ENCODE assay signal across 8 cellular contexts in genomic region chr16:81778861-81779539, GRCh38. TPM values are rescaled to one million over a fixed set of nuclear protein-coding genes. Genes with fewer than 3 reads are reported as not detected.
DNase-seq lines count a peak whose midpoint lies in the region; ATAC-seq, FAIRE-seq and TF ChIP-seq lines count a peak whose summit lies in the region.

Gene PLCG2 (plus strand): TSS chr16:81779291. CDS start chr16:81785990, 6,699 bp downstream.

- DNase-seq in GM12891 (ENCODE audit: insufficient read length, low spot score): peak; percentile 82
- DNase-seq in HAP-1 (ENCODE audit: low spot score in 2 of 2): peak; percentile 56 to 86
- DNase-seq in MG63: peak; percentile 51
- DNase-seq in activated B cell treated with CpG ODN at 0.5 μM for 24 hours: peak; percentile 92
- DNase-seq in central memory CD8-positive, alpha-beta T cell (ENCODE audit: low spot score in 2 of 2): peak; percentile 59 to 70
- DNase-seq in left lung: peak; percentile 87 to 98
- peak; percentile 37 to 62 for DNase-seq in stimulated activated CD4-positive, alpha-beta T cell treated with anti-CD3 and anti-CD28 coated beads, Interleukin-4, amount 100 ng/mL, for 4 hours
- DNase-seq in inferior parietal cortex (ENCODE audit: extremely low spot score): no peak

- POLR2A ChIA-PET in activated B cell treated with CpG ODN at 0.5 μM for 24 hours (lab: Charles Lee): interaction anchor here (0.6 to 5.7 kb wide), 31 partner anchors 8 to 96 kb away, joined by 3 to 88 read pairs (median 6); no protein-coding TSS in a partner anchor

- H3K9me3 ChIP-seq in HAP-1: no peaks in the 10 kb centered on the region
- 0 out of 2 replicates have a peak, but pooled peaks cover 2% of the 10 kb centered on the region for H3K9me3 ChIP-seq in MG63
- H3K9me3 ChIP-seq in left lung: no peaks in the 10 kb centered on the region

- H3K27me3 Mint-ChIP-seq in activated B cell treated with CpG ODN at 0.5 μM for 24 hours: no peaks in the 10 kb centered on the region
- H3K27me3 Mint-ChIP-seq in central memory CD8-positive, alpha-beta T cell: no peaks in the 10 kb centered on the region

- peak; percentile 83 for ATAC-seq in activated B cell treated with CpG ODN at 0.5 μM for 24 hours (ENCODE audit: low read depth)
- ATAC-seq in central memory CD8-positive, alpha-beta T cell (replicated peaks; ENCODE audit: extremely low read depth, poor library complexity, severe bottlenecking): peak; percentile 94
- peak; percentile 99 for ATAC-seq in left lung

- H3K27me3 ChIP-seq in HAP-1 (ENCODE audit: low read depth) (no peaks in the 10 kb centered on the region), MG63 (peaks cover 10% of the 10 kb centered on the region), left lung (peaks cover 0 to 13% of the 10 kb centered on the region in 2 donors)

- CTCF ChIA-PET in activated B cell treated with CpG ODN at 0.5 μM for 24 hours (lab: Charles Lee): interaction anchor here (1.1 to 3.1 kb wide), 7 partner anchors 16 to 95 kb away, joined by 3 to 11 read pairs (median 4); no protein-coding TSS in a partner anchor

- H3K36me3 Mint-ChIP-seq in activated B cell treated with CpG ODN at 0.5 μM for 24 hours (ENCODE audit: low read depth): peaks cover 31% of the 10 kb centered on the region
- H3K36me3 Mint-ChIP-seq in central memory CD8-positive, alpha-beta T cell (ENCODE audit: insufficient read depth): peaks cover 3% of the 10 kb centered on the region

- in situ Hi-C loops in HAP-1 (cut with MboI; ENCODE audit: low sequenced_read_pairs): no loop called here

- peak within 1 kb of the TSS; percentile 44 to 87 for H3K27ac ChIP-seq in left lung

- H3K27ac Mint-ChIP-seq in activated B cell treated with CpG ODN at 0.5 μM for 24 hours: peak within 1 kb of the TSS; percentile 91
- H3K27ac Mint-ChIP-seq in central memory CD8-positive, alpha-beta T cell (ENCODE audit: low read depth): peak within 1 kb of the TSS; percentile 83

- peak within 1 kb of the TSS; percentile 97 for H3K4me3 Mint-ChIP-seq in activated B cell treated with CpG ODN at 0.5 μM for 24 hours
- H3K4me3 Mint-ChIP-seq in central memory CD8-positive, alpha-beta T cell: peak within 1 kb of the TSS; percentile 88

- FAIRE-seq in GM12891 (lab: Jason Lieb, UNC): peak; percentile 92

- H3K4me1 ChIP-seq in HAP-1: no peaks in the 10 kb centered on the region; the same call in 1 of the 2 replicates
- peaks cover 0 to 30% of the 10 kb centered on the region in 2 donors for H3K4me1 ChIP-seq in left lung

- H3K9me3 Mint-ChIP-seq in activated B cell treated with CpG ODN at 0.5 μM for 24 hours: no peaks in the 10 kb centered on the region
- H3K9me3 Mint-ChIP-seq in central memory CD8-positive, alpha-beta T cell: no peaks in the 10 kb centered on the region

- TF ChIP-seq POLR2A in GM12891 (IDR thresholded peaks at IDR 0.05; ENCODE audit: low read depth, low read length): peak; percentile 59; the same call in 1 of the 2 replicates

- H3K36me3 ChIP-seq in HAP-1 (replicated peaks) (no peaks in the 10 kb centered on the region), MG63 (no peaks in the 10 kb centered on the region), left lung (no peaks in the 10 kb centered on the region)

- intact Hi-C loops in activated B cell treated with CpG ODN at 0.5 μM for 24 hours (cut with micrococcal nuclease) (loop anchor here (1.0 kb wide), 3 partner anchors 27 to 95 kb away; no protein-coding TSS in a partner anchor), left lung (cut with DNase I) (no loop called here)

- H3K4me1 Mint-ChIP-seq in activated B cell treated with CpG ODN at 0.5 μM for 24 hours: peaks cover 71% of the 10 kb centered on the region
- H3K4me1 Mint-ChIP-seq in central memory CD8-positive, alpha-beta T cell: peaks cover 31% of the 10 kb centered on the region

- TF ChIP-seq CTCF in activated B cell treated with CpG ODN at 0.5 μM for 24 hours (IDR thresholded peaks at IDR 0.05) (no peak), left lung (IDR thresholded peaks at IDR 0.05) (no peak)

- H3K4me3 ChIP-seq in HAP-1 (peak within 1 kb of the TSS; percentile 55), MG63 (peak within 1 kb of the TSS; percentile 35), left lung (peak within 1 kb of the TSS; percentile 57 to 72)

TF ChIP-seq in GM12891, 5 proteins besides CTCF, POLR2A, EP300 and RAD21:
- TF ChIP-seq TAF1 (IDR thresholded peaks at IDR 0.05; ENCODE audit: low read depth, low read length): peak; percentile 44; the same call in 1 of the 2 replicates
- TF ChIP-seq SPI1 (IDR thresholded peaks at IDR 0.05; ENCODE audit: low read depth, low read length): no peak
- peak; percentile 58; the same call in 1 of the 2 replicates for TF ChIP-seq POLR2AphosphoS5 (IDR thresholded peaks at IDR 0.05; ENCODE audit: low read depth, low read length)
TF ChIP-seq in GM12891: peak in this region for 2.

RNA-seq across cellular contexts. Expression of gene PLCG2, which starts in this region (rescaled TPM):
- polyA plus RNA-seq in GM12891 (2012; ENCODE audit: low read depth, missing spikeins): 139 TPM
- 0.37 and 1.0 TPM in 2 replicates for total RNA-seq in MG63 (2014; rRNA removed; shearing (Covaris generic); ENCODE audit: low replicate concordance)
- total RNA-seq in activated B cell treated with CpG ODN at 0.5 μM for 24 hours (449 and 525 TPM in 2 replicates), left lung (10 to 100 TPM; 22.5 to 48.7 TPM)

Comparison
In these comparisons a context has a peak if more than half of its experiments do, and no peak if none do; other contexts are left out.
1. RNA of gene PLCG2 (total RNA-seq): 449 to 525 TPM in activated B cell treated with CpG ODN at 0.5 μM for 24 hours and 22.5 to 48.7 TPM in left lung; 0.37 to 1.0 TPM in MG63; every median in the first group is over 10 times any median in the second.
2. Peak in every context shown above with its lines, with median percentiles within 50 percentile points of each other: H3K4me3 ChIP-seq and ATAC-seq.